Comparison of ENCODE assay signal across 8 cellular contexts in genomic region chr7:93231264-93231663, GRCh38. TPM values are rescaled to one million over a fixed set of nuclear protein-coding genes. Genes with fewer than 3 reads are reported as not detected.
A peak's percentile ranks its signal among the peaks of the same experiment; 100 is the strongest.
DNase-seq lines count a peak whose midpoint lies in the region; ATAC-seq, FAIRE-seq and TF ChIP-seq lines count a peak whose summit lies in the region.

No MANE protein-coding gene starts in this region.

- TF ChIP-seq CTCF in GM12875 (IDR thresholded peaks at IDR 0.05; ENCODE audit: borderline replicate concordance, insufficient read depth, low read depth, low read length) = no peak
- TF ChIP-seq CTCF in Panc1 (IDR thresholded peaks at IDR 0.05) = no peak
- TF ChIP-seq CTCF in psoas muscle (IDR thresholded peaks at IDR 0.05) = no peak

- no peaks in the 10 kb centered on the region for H3K9me3 ChIP-seq in Panc1 (ENCODE audit: control insufficient read depth, insufficient read depth, low read depth, low read length)
- H3K9me3 ChIP-seq in psoas muscle = no peaks in the 10 kb centered on the region

- CTCF ChIA-PET in Panc1 (lab: Charles Lee) = no interaction called here

- no peak for FAIRE-seq in GM19239 (lab: Jason Lieb, UNC)

- POLR2A ChIA-PET in Panc1 (lab: Charles Lee) = no interaction called here

- H3K27me3 ChIP-seq in Panc1 (ENCODE audit: control insufficient read depth, insufficient read depth, low read length) (peaks cover 9% of the 10 kb centered on the region), psoas muscle (ENCODE audit: insufficient read depth in 3 of 3, low read length in 2 of 3) (no peaks in the 10 kb centered on the region)

- H3K4me3 ChIP-seq in GM12875 (ENCODE audit: low read depth, low read length) (peak overlapping the region; percentile 88), Panc1 (ENCODE audit: low read depth in 2 of 2, low read length in 2 of 2) (peak overlapping the region; percentile 95 to 99), psoas muscle (peak overlapping the region; percentile 84)

- H3K4me1 ChIP-seq in Panc1 (ENCODE audit: control insufficient read depth, insufficient read depth, low read length) (peaks cover 11% of the 10 kb centered on the region), psoas muscle (peaks cover 16% of the 10 kb centered on the region)

- WGBS in psoas muscle, 3 donors = 45 to 58% (median 57%) methylated on average over 5 of the region's 5 CpGs

- DNase-seq in Panc1 (ENCODE audit: low read depth, low spot score) = no peak
- DNase-seq in erythroblast (lab: John Stamatoyannopoulos, UW) = peak; percentile 11 to 49
- DNase-seq in psoas muscle = no peak
- no peak for DNase-seq in DMS 273 (lab: John Stamatoyannopoulos, UW; ENCODE audit: unreplicated experiment)
- no peak for DNase-seq in GM19239 (ENCODE audit: insufficient read length, low spot score)

- BruUV-seq in Panc1 (replicated peaks; lab: Mats Ljungman, UMichigan) = no TSS peak

- in situ Hi-C loops in Panc1 (cut with HindIII; ENCODE audit: low pct_unique_long_range_greater_than_20kb, low sequenced_read_pairs) = no loop called here

- no peaks in the 10 kb centered on the region; the same call in 1 of the 2 replicates for H3K36me3 ChIP-seq in Panc1 (ENCODE audit: control insufficient read depth, insufficient read depth, low read length)
- H3K36me3 ChIP-seq in psoas muscle (ENCODE audit: insufficient read depth in 1 of 2, low read depth in 1 of 2) = no peaks in the 10 kb centered on the region

- peak overlapping the region; percentile 90 for H3K27ac ChIP-seq in Panc1 (ENCODE audit: low read length)
- peak overlapping the region; percentile 80 for H3K27ac ChIP-seq in psoas muscle

- intact Hi-C loops in Panc1 (cut with micrococcal nuclease; ENCODE audit: unreplicated experiment) = no loop called here
- intact Hi-C loops in psoas muscle (cut with DNase I) = no loop called here

- TF ChIP-seq POLR2A in erythroblast (IDR thresholded peaks at IDR 0.05; ENCODE audit: low read length) = no peak

- ATAC-seq in Panc1 (no peak), psoas muscle (no peak), GM18519 (IDR thresholded peaks at IDR 0.05; ENCODE audit: low FRiP score, unreplicated experiment) (no peak), GM18867 (IDR thresholded peaks at IDR 0.05; ENCODE audit: unreplicated experiment) (no peak)

RNA-seq across cellular contexts. Expression of gene VPS50, which starts 0.9 kb away (rescaled TPM):
- 14.6 TPM for total RNA-seq in Panc1 (2021; ENCODE audit: unreplicated experiment)
- 4.1 TPM for polyA plus RNA-seq in Panc1 (2012; ENCODE audit: insufficient read length)
- total RNA-seq in psoas muscle = 10 to 100 TPM; 15.9 to 22.4 (median 17.8) TPM
- polyA plus RNA-seq in psoas muscle = 10 to 100 TPM in 1 of 3 donors, 1 to 10 TPM in 2; 6.2 to 18.2 (median 8.0) TPM

RNA-seq across cellular contexts. Expression of gene HEPACAM2, which starts 5.0 kb away (rescaled TPM):
- total RNA-seq in Panc1 (2021; ENCODE audit: unreplicated experiment) (not detected), psoas muscle (not detected)
- not detected for polyA plus RNA-seq in Panc1 (2012; ENCODE audit: insufficient read length)
- polyA plus RNA-seq in psoas muscle = under 1 TPM in 1 of 3 donors, not detected in 2; 0.01 TPM

Comparison
In these comparisons a context has a peak if more than half of its experiments do, and no peak if none do; other contexts are left out.
1. DNase-seq: peak in erythroblast (2 of 2); none in Panc1 (single experiment), psoas muscle (0 of 2), DMS 273 (single experiment) and GM19239 (single experiment).
2. Peak in every context shown above with its lines, with median percentiles within 50 percentile points of each other: H3K4me3 ChIP-seq.